ENCODE assay signal across 1 cellular context in the genomic region with DNA sequence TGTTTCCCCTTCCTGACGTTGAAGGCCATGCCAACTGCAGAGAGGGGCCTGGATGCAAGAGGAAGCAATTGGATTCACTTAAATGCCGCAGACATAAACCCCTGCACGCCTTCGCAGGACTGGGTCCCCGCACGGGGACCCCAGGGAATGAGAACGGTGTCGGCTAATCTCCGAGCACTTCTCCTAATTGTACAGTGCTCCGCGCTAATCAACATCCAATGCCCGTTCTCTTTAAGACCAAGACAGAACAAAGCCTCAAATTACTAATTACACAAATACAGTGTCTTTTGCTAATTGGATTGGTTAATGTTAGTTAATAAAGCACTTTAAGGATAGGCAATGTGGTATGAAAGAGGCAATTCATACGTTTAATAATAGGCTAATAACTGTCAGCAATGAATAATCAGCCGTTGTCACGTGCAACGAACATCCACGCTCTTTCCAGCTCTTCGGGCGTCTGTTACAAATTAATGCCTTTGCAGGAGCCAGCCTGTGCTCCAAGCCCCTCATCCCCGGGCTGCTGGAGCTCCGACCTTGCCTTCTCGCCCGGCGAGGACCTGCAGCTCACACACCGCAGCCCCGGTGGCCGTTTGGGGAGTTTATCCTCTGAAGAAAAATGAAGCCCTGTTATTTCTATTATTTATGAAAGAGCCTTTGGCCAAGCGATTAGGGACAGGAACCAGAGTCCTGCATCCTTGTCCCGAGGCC.
TF ChIP-seq lines count a peak whose summit lies in the region.

No MANE protein-coding gene starts in this region.

TF ChIP-seq in GM23338, 12 proteins besides CTCF, POLR2A, EP300 and RAD21 (continued from another document):
- TF ChIP-seq, protein P1, sequence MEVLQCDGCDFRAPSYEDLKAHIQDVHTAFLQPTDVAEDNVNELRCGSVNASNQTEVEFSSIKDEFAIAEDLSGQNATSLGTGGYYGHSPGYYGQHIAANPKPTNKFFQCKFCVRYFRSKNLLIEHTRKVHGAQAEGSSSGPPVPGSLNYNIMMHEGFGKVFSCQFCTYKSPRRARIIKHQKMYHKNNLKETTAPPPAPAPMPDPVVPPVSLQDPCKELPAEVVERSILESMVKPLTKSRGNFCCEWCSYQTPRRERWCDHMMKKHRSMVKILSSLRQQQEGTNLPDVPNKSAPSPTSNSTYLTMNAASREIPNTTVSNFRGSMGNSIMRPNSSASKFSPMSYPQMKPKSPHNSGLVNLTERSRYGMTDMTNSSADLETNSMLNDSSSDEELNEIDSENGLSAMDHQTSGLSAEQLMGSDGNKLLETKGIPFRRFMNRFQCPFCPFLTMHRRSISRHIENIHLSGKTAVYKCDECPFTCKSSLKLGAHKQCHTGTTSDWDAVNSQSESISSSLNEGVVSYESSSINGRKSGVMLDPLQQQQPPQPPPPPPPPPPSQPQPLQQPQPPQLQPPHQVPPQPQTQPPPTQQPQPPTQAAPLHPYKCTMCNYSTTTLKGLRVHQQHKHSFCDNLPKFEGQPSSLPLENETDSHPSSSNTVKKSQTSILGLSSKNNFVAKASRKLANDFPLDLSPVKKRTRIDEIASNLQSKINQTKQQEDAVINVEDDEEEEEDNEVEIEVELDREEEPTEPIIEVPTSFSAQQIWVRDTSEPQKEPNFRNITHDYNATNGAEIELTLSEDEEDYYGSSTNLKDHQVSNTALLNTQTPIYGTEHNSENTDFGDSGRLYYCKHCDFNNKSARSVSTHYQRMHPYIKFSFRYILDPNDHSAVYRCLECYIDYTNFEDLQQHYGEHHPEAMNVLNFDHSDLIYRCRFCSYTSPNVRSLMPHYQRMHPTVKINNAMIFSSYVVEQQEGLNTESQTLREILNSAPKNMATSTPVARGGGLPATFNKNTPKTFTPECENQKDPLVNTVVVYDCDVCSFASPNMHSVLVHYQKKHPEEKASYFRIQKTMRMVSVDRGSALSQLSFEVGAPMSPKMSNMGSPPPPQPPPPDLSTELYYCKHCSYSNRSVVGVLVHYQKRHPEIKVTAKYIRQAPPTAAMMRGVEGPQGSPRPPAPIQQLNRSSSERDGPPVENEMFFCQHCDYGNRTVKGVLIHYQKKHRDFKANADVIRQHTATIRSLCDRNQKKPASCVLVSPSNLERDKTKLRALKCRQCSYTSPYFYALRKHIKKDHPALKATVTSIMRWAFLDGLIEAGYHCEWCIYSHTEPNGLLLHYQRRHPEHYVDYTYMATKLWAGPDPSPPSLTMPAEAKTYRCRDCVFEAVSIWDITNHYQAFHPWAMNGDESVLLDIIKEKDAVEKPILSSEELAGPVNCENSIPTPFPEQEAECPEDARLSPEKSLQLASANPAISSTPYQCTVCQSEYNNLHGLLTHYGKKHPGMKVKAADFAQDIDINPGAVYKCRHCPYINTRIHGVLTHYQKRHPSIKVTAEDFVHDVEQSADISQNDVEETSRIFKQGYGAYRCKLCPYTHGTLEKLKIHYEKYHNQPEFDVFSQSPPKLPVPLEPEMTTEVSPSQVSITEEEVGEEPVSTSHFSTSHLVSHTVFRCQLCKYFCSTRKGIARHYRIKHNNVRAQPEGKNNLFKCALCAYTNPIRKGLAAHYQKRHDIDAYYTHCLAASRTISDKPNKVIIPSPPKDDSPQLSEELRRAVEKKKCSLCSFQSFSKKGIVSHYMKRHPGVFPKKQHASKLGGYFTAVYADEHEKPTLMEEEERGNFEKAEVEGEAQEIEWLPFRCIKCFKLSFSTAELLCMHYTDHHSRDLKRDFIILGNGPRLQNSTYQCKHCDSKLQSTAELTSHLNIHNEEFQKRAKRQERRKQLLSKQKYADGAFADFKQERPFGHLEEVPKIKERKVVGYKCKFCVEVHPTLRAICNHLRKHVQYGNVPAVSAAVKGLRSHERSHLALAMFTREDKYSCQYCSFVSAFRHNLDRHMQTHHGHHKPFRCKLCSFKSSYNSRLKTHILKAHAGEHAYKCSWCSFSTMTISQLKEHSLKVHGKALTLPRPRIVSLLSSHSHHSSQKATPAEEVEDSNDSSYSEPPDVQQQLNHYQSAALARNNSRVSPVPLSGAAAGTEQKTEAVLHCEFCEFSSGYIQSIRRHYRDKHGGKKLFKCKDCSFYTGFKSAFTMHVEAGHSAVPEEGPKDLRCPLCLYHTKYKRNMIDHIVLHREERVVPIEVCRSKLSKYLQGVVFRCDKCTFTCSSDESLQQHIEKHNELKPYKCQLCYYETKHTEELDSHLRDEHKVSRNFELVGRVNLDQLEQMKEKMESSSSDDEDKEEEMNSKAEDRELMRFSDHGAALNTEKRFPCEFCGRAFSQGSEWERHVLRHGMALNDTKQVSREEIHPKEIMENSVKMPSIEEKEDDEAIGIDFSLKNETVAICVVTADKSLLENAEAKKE (CRISPR knock-in tag; IDR thresholded peaks at IDR 0.05): no peak
- TF ChIP-seq, protein P2, sequence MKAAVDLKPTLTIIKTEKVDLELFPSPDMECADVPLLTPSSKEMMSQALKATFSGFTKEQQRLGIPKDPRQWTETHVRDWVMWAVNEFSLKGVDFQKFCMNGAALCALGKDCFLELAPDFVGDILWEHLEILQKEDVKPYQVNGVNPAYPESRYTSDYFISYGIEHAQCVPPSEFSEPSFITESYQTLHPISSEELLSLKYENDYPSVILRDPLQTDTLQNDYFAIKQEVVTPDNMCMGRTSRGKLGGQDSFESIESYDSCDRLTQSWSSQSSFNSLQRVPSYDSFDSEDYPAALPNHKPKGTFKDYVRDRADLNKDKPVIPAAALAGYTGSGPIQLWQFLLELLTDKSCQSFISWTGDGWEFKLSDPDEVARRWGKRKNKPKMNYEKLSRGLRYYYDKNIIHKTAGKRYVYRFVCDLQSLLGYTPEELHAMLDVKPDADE (IDR thresholded peaks at IDR 0.05): no peak
- TF ChIP-seq NANOG (IDR thresholded peaks at IDR 0.05; ENCODE audit: borderline replicate concordance) (no peak), EZH2 (IDR thresholded peaks at IDR 0.05; ENCODE audit: low read depth, unreplicated experiment) (no peak), POLR2AphosphoS5 (IDR thresholded peaks at IDR 0.05; ENCODE audit: low read depth) (no peak), JUNB (IDR thresholded peaks at IDR 0.05; ENCODE audit: unreplicated experiment) (no peak), CREB1 (CRISPR knock-in tag; IDR thresholded peaks at IDR 0.05; ENCODE audit: low read depth) (no peak), STAT1 (IDR thresholded peaks at IDR 0.05; ENCODE audit: unreplicated experiment) (no peak), ZNF114 (CRISPR knock-in tag; IDR thresholded peaks at IDR 0.05) (no peak), EZH2phosphoT487 (IDR thresholded peaks at IDR 0.05; ENCODE audit: unreplicated experiment) (no peak)
- TF ChIP-seq, protein P3, sequence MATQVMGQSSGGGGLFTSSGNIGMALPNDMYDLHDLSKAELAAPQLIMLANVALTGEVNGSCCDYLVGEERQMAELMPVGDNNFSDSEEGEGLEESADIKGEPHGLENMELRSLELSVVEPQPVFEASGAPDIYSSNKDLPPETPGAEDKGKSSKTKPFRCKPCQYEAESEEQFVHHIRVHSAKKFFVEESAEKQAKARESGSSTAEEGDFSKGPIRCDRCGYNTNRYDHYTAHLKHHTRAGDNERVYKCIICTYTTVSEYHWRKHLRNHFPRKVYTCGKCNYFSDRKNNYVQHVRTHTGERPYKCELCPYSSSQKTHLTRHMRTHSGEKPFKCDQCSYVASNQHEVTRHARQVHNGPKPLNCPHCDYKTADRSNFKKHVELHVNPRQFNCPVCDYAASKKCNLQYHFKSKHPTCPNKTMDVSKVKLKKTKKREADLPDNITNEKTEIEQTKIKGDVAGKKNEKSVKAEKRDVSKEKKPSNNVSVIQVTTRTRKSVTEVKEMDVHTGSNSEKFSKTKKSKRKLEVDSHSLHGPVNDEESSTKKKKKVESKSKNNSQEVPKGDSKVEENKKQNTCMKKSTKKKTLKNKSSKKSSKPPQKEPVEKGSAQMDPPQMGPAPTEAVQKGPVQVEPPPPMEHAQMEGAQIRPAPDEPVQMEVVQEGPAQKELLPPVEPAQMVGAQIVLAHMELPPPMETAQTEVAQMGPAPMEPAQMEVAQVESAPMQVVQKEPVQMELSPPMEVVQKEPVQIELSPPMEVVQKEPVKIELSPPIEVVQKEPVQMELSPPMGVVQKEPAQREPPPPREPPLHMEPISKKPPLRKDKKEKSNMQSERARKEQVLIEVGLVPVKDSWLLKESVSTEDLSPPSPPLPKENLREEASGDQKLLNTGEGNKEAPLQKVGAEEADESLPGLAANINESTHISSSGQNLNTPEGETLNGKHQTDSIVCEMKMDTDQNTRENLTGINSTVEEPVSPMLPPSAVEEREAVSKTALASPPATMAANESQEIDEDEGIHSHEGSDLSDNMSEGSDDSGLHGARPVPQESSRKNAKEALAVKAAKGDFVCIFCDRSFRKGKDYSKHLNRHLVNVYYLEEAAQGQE (IDR thresholded peaks at IDR 0.05; ENCODE audit: unreplicated experiment): no peak
